Comparison of ENCODE assay signal across 1 cellular context in the genomic region with DNA sequence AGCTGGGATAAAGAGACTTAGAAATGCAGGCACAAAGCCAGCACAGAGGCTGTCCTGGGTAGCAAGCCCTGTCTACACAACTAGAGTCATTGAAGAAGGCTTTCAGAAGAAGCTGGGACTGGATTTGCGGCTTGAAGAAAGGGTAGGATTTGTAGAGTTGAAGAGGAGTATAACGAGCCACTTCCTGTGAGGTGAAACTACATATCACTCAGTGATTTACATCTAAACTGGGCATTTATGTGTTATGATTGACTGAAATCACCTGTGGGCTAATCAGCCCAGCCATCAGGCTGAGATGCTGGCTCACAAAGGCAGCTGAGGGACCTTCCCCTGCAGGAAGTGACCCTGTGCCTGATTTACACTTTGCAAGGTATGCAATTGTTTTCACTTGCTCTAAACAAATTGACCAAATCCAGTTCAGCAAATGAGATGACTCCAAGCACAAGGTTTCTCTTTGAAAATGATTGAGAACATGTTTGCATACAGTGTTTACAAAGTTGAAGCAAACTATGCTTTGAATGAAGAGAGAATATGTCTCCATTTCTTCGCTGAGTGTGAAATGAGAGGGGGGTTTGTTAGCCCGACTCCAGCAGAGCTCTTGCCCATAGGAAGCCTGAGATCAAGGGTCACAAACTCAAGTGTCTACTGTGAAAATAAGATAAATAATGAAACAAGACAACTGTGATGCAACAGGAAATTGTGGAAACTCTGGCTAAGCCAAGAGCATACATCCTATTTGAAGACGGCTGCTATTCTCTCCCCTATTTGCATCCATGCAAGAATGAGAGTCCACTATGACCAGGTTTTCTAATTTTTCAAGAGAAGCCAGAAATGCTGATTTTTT.
TF ChIP-seq lines count a peak whose summit lies in the region.

No MANE protein-coding gene starts in this region.

TF ChIP-seq in HepG2, 621 proteins besides CTCF, POLR2A, EP300 and RAD21 (continued from another document and continues in another):
- TF ChIP-seq, protein P1, sequence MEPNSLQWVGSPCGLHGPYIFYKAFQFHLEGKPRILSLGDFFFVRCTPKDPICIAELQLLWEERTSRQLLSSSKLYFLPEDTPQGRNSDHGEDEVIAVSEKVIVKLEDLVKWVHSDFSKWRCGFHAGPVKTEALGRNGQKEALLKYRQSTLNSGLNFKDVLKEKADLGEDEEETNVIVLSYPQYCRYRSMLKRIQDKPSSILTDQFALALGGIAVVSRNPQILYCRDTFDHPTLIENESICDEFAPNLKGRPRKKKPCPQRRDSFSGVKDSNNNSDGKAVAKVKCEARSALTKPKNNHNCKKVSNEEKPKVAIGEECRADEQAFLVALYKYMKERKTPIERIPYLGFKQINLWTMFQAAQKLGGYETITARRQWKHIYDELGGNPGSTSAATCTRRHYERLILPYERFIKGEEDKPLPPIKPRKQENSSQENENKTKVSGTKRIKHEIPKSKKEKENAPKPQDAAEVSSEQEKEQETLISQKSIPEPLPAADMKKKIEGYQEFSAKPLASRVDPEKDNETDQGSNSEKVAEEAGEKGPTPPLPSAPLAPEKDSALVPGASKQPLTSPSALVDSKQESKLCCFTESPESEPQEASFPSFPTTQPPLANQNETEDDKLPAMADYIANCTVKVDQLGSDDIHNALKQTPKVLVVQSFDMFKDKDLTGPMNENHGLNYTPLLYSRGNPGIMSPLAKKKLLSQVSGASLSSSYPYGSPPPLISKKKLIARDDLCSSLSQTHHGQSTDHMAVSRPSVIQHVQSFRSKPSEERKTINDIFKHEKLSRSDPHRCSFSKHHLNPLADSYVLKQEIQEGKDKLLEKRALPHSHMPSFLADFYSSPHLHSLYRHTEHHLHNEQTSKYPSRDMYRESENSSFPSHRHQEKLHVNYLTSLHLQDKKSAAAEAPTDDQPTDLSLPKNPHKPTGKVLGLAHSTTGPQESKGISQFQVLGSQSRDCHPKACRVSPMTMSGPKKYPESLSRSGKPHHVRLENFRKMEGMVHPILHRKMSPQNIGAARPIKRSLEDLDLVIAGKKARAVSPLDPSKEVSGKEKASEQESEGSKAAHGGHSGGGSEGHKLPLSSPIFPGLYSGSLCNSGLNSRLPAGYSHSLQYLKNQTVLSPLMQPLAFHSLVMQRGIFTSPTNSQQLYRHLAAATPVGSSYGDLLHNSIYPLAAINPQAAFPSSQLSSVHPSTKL (CRISPR knock-in tag; IDR thresholded peaks at IDR 0.05): peak; percentile 100
- TF ChIP-seq NAIF1 (CRISPR knock-in tag; IDR thresholded peaks at IDR 0.05; ENCODE audit: borderline replicate concordance): peak; percentile 90
- TF ChIP-seq ZNF549 (CRISPR knock-in tag; IDR thresholded peaks at IDR 0.05): no peak
- TF ChIP-seq, protein P2, sequence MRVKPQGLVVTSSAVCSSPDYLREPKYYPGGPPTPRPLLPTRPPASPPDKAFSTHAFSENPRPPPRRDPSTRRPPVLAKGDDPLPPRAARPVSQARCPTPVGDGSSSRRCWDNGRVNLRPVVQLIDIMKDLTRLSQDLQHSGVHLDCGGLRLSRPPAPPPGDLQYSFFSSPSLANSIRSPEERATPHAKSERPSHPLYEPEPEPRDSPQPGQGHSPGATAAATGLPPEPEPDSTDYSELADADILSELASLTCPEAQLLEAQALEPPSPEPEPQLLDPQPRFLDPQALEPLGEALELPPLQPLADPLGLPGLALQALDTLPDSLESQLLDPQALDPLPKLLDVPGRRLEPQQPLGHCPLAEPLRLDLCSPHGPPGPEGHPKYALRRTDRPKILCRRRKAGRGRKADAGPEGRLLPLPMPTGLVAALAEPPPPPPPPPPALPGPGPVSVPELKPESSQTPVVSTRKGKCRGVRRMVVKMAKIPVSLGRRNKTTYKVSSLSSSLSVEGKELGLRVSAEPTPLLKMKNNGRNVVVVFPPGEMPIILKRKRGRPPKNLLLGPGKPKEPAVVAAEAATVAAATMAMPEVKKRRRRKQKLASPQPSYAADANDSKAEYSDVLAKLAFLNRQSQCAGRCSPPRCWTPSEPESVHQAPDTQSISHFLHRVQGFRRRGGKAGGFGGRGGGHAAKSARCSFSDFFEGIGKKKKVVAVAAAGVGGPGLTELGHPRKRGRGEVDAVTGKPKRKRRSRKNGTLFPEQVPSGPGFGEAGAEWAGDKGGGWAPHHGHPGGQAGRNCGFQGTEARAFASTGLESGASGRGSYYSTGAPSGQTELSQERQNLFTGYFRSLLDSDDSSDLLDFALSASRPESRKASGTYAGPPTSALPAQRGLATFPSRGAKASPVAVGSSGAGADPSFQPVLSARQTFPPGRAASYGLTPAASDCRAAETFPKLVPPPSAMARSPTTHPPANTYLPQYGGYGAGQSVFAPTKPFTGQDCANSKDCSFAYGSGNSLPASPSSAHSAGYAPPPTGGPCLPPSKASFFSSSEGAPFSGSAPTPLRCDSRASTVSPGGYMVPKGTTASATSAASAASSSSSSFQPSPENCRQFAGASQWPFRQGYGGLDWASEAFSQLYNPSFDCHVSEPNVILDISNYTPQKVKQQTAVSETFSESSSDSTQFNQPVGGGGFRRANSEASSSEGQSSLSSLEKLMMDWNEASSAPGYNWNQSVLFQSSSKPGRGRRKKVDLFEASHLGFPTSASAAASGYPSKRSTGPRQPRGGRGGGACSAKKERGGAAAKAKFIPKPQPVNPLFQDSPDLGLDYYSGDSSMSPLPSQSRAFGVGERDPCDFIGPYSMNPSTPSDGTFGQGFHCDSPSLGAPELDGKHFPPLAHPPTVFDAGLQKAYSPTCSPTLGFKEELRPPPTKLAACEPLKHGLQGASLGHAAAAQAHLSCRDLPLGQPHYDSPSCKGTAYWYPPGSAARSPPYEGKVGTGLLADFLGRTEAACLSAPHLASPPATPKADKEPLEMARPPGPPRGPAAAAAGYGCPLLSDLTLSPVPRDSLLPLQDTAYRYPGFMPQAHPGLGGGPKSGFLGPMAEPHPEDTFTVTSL (CRISPR knock-in tag; IDR thresholded peaks at IDR 0.05; ENCODE audit: borderline replicate concordance): peak; percentile 100
- no peak for TF ChIP-seq ZNF83 (CRISPR knock-in tag; IDR thresholded peaks at IDR 0.05; ENCODE audit: borderline replicate concordance)
- TF ChIP-seq, protein P3, sequence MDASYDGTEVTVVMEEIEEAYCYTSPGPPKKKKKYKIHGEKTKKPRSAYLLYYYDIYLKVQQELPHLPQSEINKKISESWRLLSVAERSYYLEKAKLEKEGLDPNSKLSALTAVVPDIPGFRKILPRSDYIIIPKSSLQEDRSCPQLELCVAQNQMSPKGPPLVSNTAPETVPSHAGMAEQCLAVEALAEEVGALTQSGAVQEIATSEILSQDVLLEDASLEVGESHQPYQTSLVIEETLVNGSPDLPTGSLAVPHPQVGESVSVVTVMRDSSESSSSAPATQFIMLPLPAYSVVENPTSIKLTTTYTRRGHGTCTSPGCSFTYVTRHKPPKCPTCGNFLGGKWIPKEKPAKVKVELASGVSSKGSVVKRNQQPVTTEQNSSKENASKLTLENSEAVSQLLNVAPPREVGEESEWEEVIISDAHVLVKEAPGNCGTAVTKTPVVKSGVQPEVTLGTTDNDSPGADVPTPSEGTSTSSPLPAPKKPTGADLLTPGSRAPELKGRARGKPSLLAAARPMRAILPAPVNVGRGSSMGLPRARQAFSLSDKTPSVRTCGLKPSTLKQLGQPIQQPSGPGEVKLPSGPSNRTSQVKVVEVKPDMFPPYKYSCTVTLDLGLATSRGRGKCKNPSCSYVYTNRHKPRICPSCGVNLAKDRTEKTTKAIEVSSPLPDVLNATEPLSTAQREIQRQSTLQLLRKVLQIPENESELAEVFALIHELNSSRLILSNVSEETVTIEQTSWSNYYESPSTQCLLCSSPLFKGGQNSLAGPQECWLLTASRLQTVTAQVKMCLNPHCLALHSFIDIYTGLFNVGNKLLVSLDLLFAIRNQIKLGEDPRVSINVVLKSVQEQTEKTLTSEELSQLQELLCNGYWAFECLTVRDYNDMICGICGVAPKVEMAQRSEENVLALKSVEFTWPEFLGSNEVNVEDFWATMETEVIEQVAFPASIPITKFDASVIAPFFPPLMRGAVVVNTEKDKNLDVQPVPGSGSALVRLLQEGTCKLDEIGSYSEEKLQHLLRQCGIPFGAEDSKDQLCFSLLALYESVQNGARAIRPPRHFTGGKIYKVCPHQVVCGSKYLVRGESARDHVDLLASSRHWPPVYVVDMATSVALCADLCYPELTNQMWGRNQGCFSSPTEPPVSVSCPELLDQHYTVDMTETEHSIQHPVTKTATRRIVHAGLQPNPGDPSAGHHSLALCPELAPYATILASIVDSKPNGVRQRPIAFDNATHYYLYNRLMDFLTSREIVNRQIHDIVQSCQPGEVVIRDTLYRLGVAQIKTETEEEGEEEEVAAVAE (CRISPR knock-in tag; IDR thresholded peaks at IDR 0.05; ENCODE audit: borderline replicate concordance): 0 out of 2 replicates have a peak, but pooled peaks have one; percentile 57
- TF ChIP-seq GTF2F1 (IDR thresholded peaks at IDR 0.05; ENCODE audit: low read length): no peak
- no peak for TF ChIP-seq HDAC6 (IDR thresholded peaks at IDR 0.05; ENCODE audit: low read depth, low read length)
- peak; percentile 91; the same call in 1 of the 2 replicates for TF ChIP-seq EHMT2 (IDR thresholded peaks at IDR 0.05; ENCODE audit: borderline replicate concordance, low read depth, low read length)
- TF ChIP-seq, protein P4, sequence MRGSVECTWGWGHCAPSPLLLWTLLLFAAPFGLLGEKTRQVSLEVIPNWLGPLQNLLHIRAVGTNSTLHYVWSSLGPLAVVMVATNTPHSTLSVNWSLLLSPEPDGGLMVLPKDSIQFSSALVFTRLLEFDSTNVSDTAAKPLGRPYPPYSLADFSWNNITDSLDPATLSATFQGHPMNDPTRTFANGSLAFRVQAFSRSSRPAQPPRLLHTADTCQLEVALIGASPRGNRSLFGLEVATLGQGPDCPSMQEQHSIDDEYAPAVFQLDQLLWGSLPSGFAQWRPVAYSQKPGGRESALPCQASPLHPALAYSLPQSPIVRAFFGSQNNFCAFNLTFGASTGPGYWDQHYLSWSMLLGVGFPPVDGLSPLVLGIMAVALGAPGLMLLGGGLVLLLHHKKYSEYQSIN (CRISPR knock-in tag; IDR thresholded peaks at IDR 0.05; ENCODE audit: borderline replicate concordance): no peak
- TF ChIP-seq STAT5B (CRISPR knock-in tag; IDR thresholded peaks at IDR 0.05): peak; percentile 36; the same call in 1 of the 2 replicates
- no peak for TF ChIP-seq ZNF253 (CRISPR knock-in tag; IDR thresholded peaks at IDR 0.05; ENCODE audit: borderline replicate concordance)
- TF ChIP-seq ZNF251 (CRISPR knock-in tag; IDR thresholded peaks at IDR 0.05): no peak
- TF ChIP-seq ZKSCAN8 (CRISPR knock-in tag; IDR thresholded peaks at IDR 0.05; ENCODE audit: borderline replicate concordance): peak; percentile 96
- TF ChIP-seq, protein P5, sequence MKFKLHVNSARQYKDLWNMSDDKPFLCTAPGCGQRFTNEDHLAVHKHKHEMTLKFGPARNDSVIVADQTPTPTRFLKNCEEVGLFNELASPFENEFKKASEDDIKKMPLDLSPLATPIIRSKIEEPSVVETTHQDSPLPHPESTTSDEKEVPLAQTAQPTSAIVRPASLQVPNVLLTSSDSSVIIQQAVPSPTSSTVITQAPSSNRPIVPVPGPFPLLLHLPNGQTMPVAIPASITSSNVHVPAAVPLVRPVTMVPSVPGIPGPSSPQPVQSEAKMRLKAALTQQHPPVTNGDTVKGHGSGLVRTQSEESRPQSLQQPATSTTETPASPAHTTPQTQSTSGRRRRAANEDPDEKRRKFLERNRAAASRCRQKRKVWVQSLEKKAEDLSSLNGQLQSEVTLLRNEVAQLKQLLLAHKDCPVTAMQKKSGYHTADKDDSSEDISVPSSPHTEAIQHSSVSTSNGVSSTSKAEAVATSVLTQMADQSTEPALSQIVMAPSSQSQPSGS (CRISPR knock-in tag; IDR thresholded peaks at IDR 0.05): peak; percentile 95
- no peak for TF ChIP-seq KAT2B (IDR thresholded peaks at IDR 0.05; ENCODE audit: borderline replicate concordance, low read depth, low read length)
- TF ChIP-seq ZBTB38 (CRISPR knock-in tag; IDR thresholded peaks at IDR 0.05): peak; percentile 41; the same call in 1 of the 2 replicates
- peak; percentile 86; the same call in 1 of the 2 replicates for TF ChIP-seq SIX4 (CRISPR knock-in tag; IDR thresholded peaks at IDR 0.05)
- peak; percentile 51 for TF ChIP-seq ZNF383 (CRISPR knock-in tag; IDR thresholded peaks at IDR 0.05; ENCODE audit: borderline replicate concordance)
- TF ChIP-seq NCOA5 (CRISPR knock-in tag; IDR thresholded peaks at IDR 0.05): 0 out of 2 replicates have a peak, but pooled peaks have one; percentile 85
- TF ChIP-seq MATR3 (CRISPR knock-in tag; IDR thresholded peaks at IDR 0.05): no peak
- TF ChIP-seq, protein P6, sequence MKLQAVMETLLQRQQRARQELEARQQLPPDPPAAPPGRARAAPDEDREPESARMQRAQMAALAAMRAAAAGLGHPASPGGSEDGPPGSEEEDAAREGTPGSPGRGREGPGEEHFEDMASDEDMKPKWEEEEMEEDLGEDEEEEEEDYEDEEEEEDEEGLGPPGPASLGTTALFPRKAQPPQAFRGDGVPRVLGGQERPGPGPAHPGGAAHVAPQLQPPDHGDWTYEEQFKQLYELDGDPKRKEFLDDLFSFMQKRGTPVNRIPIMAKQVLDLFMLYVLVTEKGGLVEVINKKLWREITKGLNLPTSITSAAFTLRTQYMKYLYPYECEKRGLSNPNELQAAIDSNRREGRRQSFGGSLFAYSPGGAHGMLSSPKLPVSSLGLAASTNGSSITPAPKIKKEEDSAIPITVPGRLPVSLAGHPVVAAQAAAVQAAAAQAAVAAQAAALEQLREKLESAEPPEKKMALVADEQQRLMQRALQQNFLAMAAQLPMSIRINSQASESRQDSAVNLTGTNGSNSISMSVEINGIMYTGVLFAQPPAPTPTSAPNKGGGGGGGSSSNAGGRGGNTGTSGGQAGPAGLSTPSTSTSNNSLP (IDR thresholded peaks at IDR 0.05; ENCODE audit: low read depth, low read length): peak; percentile 95
- peak; percentile 95 for TF ChIP-seq PHF5A (CRISPR knock-in tag; IDR thresholded peaks at IDR 0.05; ENCODE audit: low read depth, unreplicated experiment)
- TF ChIP-seq ZBTB3 (CRISPR knock-in tag; IDR thresholded peaks at IDR 0.05; ENCODE audit: borderline replicate concordance, low read depth): no peak; the same call in none of the 2 replicates
- no peak for TF ChIP-seq GPN1 (CRISPR knock-in tag; IDR thresholded peaks at IDR 0.05; ENCODE audit: borderline replicate concordance)
- TF ChIP-seq, protein P7, sequence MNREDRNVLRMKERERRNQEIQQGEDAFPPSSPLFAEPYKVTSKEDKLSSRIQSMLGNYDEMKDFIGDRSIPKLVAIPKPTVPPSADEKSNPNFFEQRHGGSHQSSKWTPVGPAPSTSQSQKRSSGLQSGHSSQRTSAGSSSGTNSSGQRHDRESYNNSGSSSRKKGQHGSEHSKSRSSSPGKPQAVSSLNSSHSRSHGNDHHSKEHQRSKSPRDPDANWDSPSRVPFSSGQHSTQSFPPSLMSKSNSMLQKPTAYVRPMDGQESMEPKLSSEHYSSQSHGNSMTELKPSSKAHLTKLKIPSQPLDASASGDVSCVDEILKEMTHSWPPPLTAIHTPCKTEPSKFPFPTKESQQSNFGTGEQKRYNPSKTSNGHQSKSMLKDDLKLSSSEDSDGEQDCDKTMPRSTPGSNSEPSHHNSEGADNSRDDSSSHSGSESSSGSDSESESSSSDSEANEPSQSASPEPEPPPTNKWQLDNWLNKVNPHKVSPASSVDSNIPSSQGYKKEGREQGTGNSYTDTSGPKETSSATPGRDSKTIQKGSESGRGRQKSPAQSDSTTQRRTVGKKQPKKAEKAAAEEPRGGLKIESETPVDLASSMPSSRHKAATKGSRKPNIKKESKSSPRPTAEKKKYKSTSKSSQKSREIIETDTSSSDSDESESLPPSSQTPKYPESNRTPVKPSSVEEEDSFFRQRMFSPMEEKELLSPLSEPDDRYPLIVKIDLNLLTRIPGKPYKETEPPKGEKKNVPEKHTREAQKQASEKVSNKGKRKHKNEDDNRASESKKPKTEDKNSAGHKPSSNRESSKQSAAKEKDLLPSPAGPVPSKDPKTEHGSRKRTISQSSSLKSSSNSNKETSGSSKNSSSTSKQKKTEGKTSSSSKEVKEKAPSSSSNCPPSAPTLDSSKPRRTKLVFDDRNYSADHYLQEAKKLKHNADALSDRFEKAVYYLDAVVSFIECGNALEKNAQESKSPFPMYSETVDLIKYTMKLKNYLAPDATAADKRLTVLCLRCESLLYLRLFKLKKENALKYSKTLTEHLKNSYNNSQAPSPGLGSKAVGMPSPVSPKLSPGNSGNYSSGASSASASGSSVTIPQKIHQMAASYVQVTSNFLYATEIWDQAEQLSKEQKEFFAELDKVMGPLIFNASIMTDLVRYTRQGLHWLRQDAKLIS (CRISPR knock-in tag; IDR thresholded peaks at IDR 0.05): 0 out of 2 replicates have a peak, but pooled peaks have one; percentile 22
- TF ChIP-seq HOXA9 (CRISPR knock-in tag; IDR thresholded peaks at IDR 0.05; ENCODE audit: borderline replicate concordance): no peak
